In genomic region chr12:123106640-123107359, GRCh38 we compare ENCODE assay signal across 8 cellular contexts. TPM values are rescaled to one million over a fixed set of nuclear protein-coding genes. Genes with fewer than 3 reads are reported as not detected.
DNase-seq lines count a peak whose midpoint lies in the region; ATAC-seq, FAIRE-seq and TF ChIP-seq lines count a peak whose summit lies in the region.

No MANE protein-coding gene starts in this region.

- DNase-seq in Jurkat, Clone E6-1 (ENCODE audit: low read depth, low spot score), result peak; percentile 39
- peak; percentile 43 to 46 for DNase-seq in activated CD4-positive, alpha-beta T cell treated with anti-CD3 and anti-CD28 coated beads for 4 hours
- DNase-seq in endothelial cell (ENCODE audit: low spot score) (no peak), RCC 7860 (ENCODE audit: low spot score) (no peak)
- peak in 2 of 3 donors; percentile 41 to 55 for DNase-seq in stimulated activated CD4-positive, alpha-beta T cell treated with anti-CD3 and anti-CD28 coated beads, TNF-alpha, amount 100 ng/mL, for 48 hours (ENCODE audit: low read depth in 3 of 3)

- H3K36me3 Mint-ChIP-seq in endothelial cell (ENCODE audit: low read depth, unreplicated experiment), result peaks cover 10% of the 10 kb centered on the region

- peak overlapping the region; percentile 70 for H3K27ac Mint-ChIP-seq in endothelial cell (ENCODE audit: unreplicated experiment)

- H3K9me3 Mint-ChIP-seq in endothelial cell (ENCODE audit: unreplicated experiment), result no peaks in the 10 kb centered on the region

- H3K4me3 Mint-ChIP-seq in endothelial cell (ENCODE audit: unreplicated experiment), result no peak overlapping the region

- no peak for TF ChIP-seq CTCF in endothelial cell (IDR thresholded peaks at IDR 0.05; ENCODE audit: unreplicated experiment)

- FAIRE-seq in RCC 7860 (lab: Jason Lieb, UNC), result no peak

- H3K27me3 Mint-ChIP-seq in endothelial cell (ENCODE audit: unreplicated experiment), result peaks cover 11% of the 10 kb centered on the region

- peaks cover 60% of the 10 kb centered on the region for H3K4me1 Mint-ChIP-seq in endothelial cell (ENCODE audit: unreplicated experiment)

- H3K4me3 ChIP-seq in Jurkat, Clone E6-1 (ENCODE audit: low read length), result no peak overlapping the region

- no peak for ATAC-seq in HG02763 (IDR thresholded peaks at IDR 0.05; ENCODE audit: unreplicated experiment)
- ATAC-seq in GM18873 (IDR thresholded peaks at IDR 0.05; ENCODE audit: low FRiP score, unreplicated experiment), result no peak
- ATAC-seq in GM19455 (IDR thresholded peaks at IDR 0.05; ENCODE audit: unreplicated experiment), result no peak

RNA-seq across cellular contexts. Expression of gene PITPNM2, which starts 44.1 kb away (rescaled TPM):
- 17.1 TPM for polyA plus RNA-seq in Jurkat, Clone E6-1 (2012; ENCODE audit: insufficient read depth, insufficient read length)
- total RNA-seq in endothelial cell (ENCODE audit: unreplicated experiment), result 14.3 TPM

Comparison
In these comparisons a context has a peak if more than half of its experiments do, and no peak if none do; other contexts are left out.
1. DNase-seq: peak in Jurkat, Clone E6-1 (single experiment), activated CD4-positive, alpha-beta T cell treated with anti-CD3 and anti-CD28 coated beads for 4 hours (2 of 2) and stimulated activated CD4-positive, alpha-beta T cell treated with anti-CD3 and anti-CD28 coated beads, TNF-alpha, amount 100 ng/mL, for 48 hours (2 of 3); none in endothelial cell (single experiment) and RCC 7860 (single experiment).